In genomic region chr10:76779821-76780281, GRCh38 we compare ENCODE assay signal across 1 cellular context.
TF ChIP-seq lines count a peak whose summit lies in the region.

No MANE protein-coding gene starts in this region.

TF ChIP-seq in H1, 55 proteins besides CTCF, POLR2A, EP300 and RAD21 (continued from another document):
- TF ChIP-seq, protein P1, sequence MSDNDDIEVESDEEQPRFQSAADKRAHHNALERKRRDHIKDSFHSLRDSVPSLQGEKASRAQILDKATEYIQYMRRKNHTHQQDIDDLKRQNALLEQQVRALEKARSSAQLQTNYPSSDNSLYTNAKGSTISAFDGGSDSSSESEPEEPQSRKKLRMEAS (IDR thresholded peaks at IDR 0.05): peak; percentile 25; the same call in 1 of the 2 replicates
- peak; percentile 82; the same call in 1 of the 2 replicates for TF ChIP-seq RBBP5 (IDR thresholded peaks at IDR 0.05; ENCODE audit: borderline replicate concordance, low read depth, low read length)
